17 cellular contexts compared by ENCODE assay signal in genomic region chr4:168835880-168836454, GRCh38.
A peak's percentile ranks its signal among the peaks of the same experiment; 100 is the strongest.
DNase-seq lines count a peak whose midpoint lies in the region; ATAC-seq, FAIRE-seq and TF ChIP-seq lines count a peak whose summit lies in the region.
"Had no signal": no experiment of that assay in that cellular context is flagged by ENCODE, and none has a peak within 500 bp of the region (broad histone marks: within the 10 kb centered on the region; RNA-seq: fewer than 3 reads in every experiment).

No MANE protein-coding gene starts in this region.

- H3K4me1 ChIP-seq in astrocyte (ENCODE audit: insufficient read depth, low read length) (peaks cover 41% of the 10 kb centered on the region), esophagus muscularis mucosa (peaks cover 30 to 61% (median 57%) of the 10 kb centered on the region in 4 donors), sigmoid colon (peaks cover 0 to 66% (median 51%) of the 10 kb centered on the region in 4 donors)

- H3K4me3 ChIP-seq in astrocyte (ENCODE audit: insufficient read depth, low read depth, low read length) (no peak overlapping the region), esophagus muscularis mucosa (peak overlapping the region; percentile 79 to 96 (median 90)), sigmoid colon (peak overlapping the region; percentile 76 to 97 (median 90))

- no peaks in the 10 kb centered on the region for H3K27me3 ChIP-seq in astrocyte (ENCODE audit: insufficient read depth, low read length)
- H3K27me3 ChIP-seq in esophagus muscularis mucosa, result peaks cover 0 to 4% (median 0%) of the 10 kb centered on the region in 4 donors
- H3K27me3 ChIP-seq in sigmoid colon, result no peaks in the 10 kb centered on the region

- peak overlapping the region; percentile 94 for H3K4me2 ChIP-seq in astrocyte (ENCODE audit: low read length)

- H3K79me2 ChIP-seq in astrocyte (ENCODE audit: insufficient read depth, low read length), result peaks cover 97% of the 10 kb centered on the region

- TF ChIP-seq CTCF in C4-2B (conservative IDR thresholded peaks at IDR 0.05), result no peak
- no peak for TF ChIP-seq CTCF in astrocyte (IDR thresholded peaks at IDR 0.05; ENCODE audit: insufficient read depth, low read depth, low read length)
- no peak for TF ChIP-seq CTCF in esophagus muscularis mucosa (IDR thresholded peaks at IDR 0.05)
- TF ChIP-seq CTCF in sigmoid colon (IDR thresholded peaks at IDR 0.05), result no peak

- TF ChIP-seq EP300 in esophagus muscularis mucosa (IDR thresholded peaks at IDR 0.05) (no peak), sigmoid colon (IDR thresholded peaks at IDR 0.05) (peak in 1 of 4 donors; percentile 18)

- no peaks in the 10 kb centered on the region for H3K27me3 Mint-ChIP-seq in astrocyte (ENCODE audit: low read depth, unreplicated experiment)
- peaks cover 59% of the 10 kb centered on the region for H3K27me3 Mint-ChIP-seq in activated T-cell treated with anti-CD3 and anti-CD28 coated beads, Interleukin-2, amount 50 U/mL, for 4 hours (ENCODE audit: low read depth)
- H3K27me3 Mint-ChIP-seq in activated CD8-positive, alpha-beta memory T cell treated with anti-CD3 and anti-CD28 coated beads, Interleukin-2, amount 10 ng/mL, durations not matched to agents 7 days and 5 days, result peaks cover 61% of the 10 kb centered on the region

- no peak for FAIRE-seq in astrocyte (lab: Jason Lieb, UNC)

- H2AFZ ChIP-seq in astrocyte (ENCODE audit: low read depth, low read length), result no peak overlapping the region

- peaks cover 17% of the 10 kb centered on the region for H3K36me3 Mint-ChIP-seq in astrocyte (ENCODE audit: low read depth, unreplicated experiment)
- no peaks in the 10 kb centered on the region for H3K36me3 Mint-ChIP-seq in activated T-cell treated with anti-CD3 and anti-CD28 coated beads, Interleukin-2, amount 50 U/mL, for 4 hours (ENCODE audit: insufficient read depth)
- H3K36me3 Mint-ChIP-seq in activated CD8-positive, alpha-beta memory T cell treated with anti-CD3 and anti-CD28 coated beads, Interleukin-2, amount 10 ng/mL, durations not matched to agents 7 days and 5 days, result no peaks in the 10 kb centered on the region

- no peak overlapping the region for H3K9ac ChIP-seq in astrocyte (ENCODE audit: low read length)

- peaks cover 84% of the 10 kb centered on the region for H4K20me1 ChIP-seq in astrocyte (ENCODE audit: insufficient read depth, low read length)

- 48% methylated on average over 9 of the region's 9 CpGs for WGBS in esophagus muscularis mucosa
- WGBS in sigmoid colon, 2 donors, result 82 to 85% methylated on average over 9 of the region's 9 CpGs

- H3K27ac ChIP-seq in C4-2B (peak overlapping the region; percentile 67), astrocyte (ENCODE audit: low read depth, low read length) (no peak overlapping the region), esophagus muscularis mucosa (replicated peaks in 1 of 4) (peak overlapping the region; percentile 97 to 99 (median 99)), sigmoid colon (peak overlapping the region; percentile 94 to 99 (median 98))

- H3K4me3 Mint-ChIP-seq in astrocyte (ENCODE audit: unreplicated experiment), result peak overlapping the region; percentile 88
- no peak overlapping the region for H3K4me3 Mint-ChIP-seq in activated T-cell treated with anti-CD3 and anti-CD28 coated beads, Interleukin-2, amount 50 U/mL, for 4 hours
- H3K4me3 Mint-ChIP-seq in activated CD8-positive, alpha-beta memory T cell treated with anti-CD3 and anti-CD28 coated beads, Interleukin-2, amount 10 ng/mL, durations not matched to agents 7 days and 5 days, result no peak overlapping the region
- H3K4me3 Mint-ChIP-seq: H9 had no signal

- no peaks in the 10 kb centered on the region for H3K9me3 Mint-ChIP-seq in astrocyte (ENCODE audit: unreplicated experiment)
- no peaks in the 10 kb centered on the region for H3K9me3 Mint-ChIP-seq in activated T-cell treated with anti-CD3 and anti-CD28 coated beads, Interleukin-2, amount 50 U/mL, for 4 hours
- no peaks in the 10 kb centered on the region for H3K9me3 Mint-ChIP-seq in activated CD8-positive, alpha-beta memory T cell treated with anti-CD3 and anti-CD28 coated beads, Interleukin-2, amount 10 ng/mL, durations not matched to agents 7 days and 5 days (ENCODE audit: low read depth)
- H3K9me3 Mint-ChIP-seq: H9 had no signal

- H3K4me1 Mint-ChIP-seq in astrocyte (ENCODE audit: low read depth, unreplicated experiment), result peaks cover 49% of the 10 kb centered on the region
- peaks cover 8% of the 10 kb centered on the region for H3K4me1 Mint-ChIP-seq in activated T-cell treated with anti-CD3 and anti-CD28 coated beads, Interleukin-2, amount 50 U/mL, for 4 hours (ENCODE audit: low read depth)
- H3K4me1 Mint-ChIP-seq in activated CD8-positive, alpha-beta memory T cell treated with anti-CD3 and anti-CD28 coated beads, Interleukin-2, amount 10 ng/mL, durations not matched to agents 7 days and 5 days, result peaks cover 26% of the 10 kb centered on the region

- H3K36me3 ChIP-seq in astrocyte (ENCODE audit: insufficient read depth, low read length), result peaks cover 11% of the 10 kb centered on the region
- no peaks in the 10 kb centered on the region for H3K36me3 ChIP-seq in esophagus muscularis mucosa
- H3K36me3 ChIP-seq in sigmoid colon, result peaks cover 0 to 4% (median 0%) of the 10 kb centered on the region in 4 donors

- no peak for ATAC-seq in activated T-cell treated with anti-CD3 and anti-CD28 coated beads, Interleukin-2, amount 50 U/mL, for 4 hours
- no peak for ATAC-seq in activated CD8-positive, alpha-beta memory T cell treated with anti-CD3 and anti-CD28 coated beads, Interleukin-2, amount 10 ng/mL, durations not matched to agents 7 days and 5 days
- ATAC-seq in GM18868 (IDR thresholded peaks at IDR 0.05; ENCODE audit: unreplicated experiment), result no peak
- ATAC-seq: left lobe of liver; stimulated activated naive CD8-positive, alpha-beta T cell treated with anti-CD3 and anti-CD28 coated beads, Interleukin-15, Interleukin-2, amounts not matched to agents 100 U/mL and 50 U/mL, for 24 hours had no signal

- DNase-seq in astrocyte (ENCODE audit: low read depth) (no peak), esophagus muscularis mucosa (ENCODE audit: extremely low spot score) (no peak), sigmoid colon (no peak), kidney glomerular epithelial cell (lab: John Stamatoyannopoulos, UW) (no peak)
- DNase-seq in activated T-cell treated with anti-CD3 and anti-CD28 coated beads, Interleukin-2, amount 50 U/mL, for 4 hours, result no peak
- no peak for DNase-seq in activated CD8-positive, alpha-beta memory T cell treated with anti-CD3 and anti-CD28 coated beads, Interleukin-2, amount 10 ng/mL, durations not matched to agents 7 days and 5 days
- DNase-seq: activated gamma-delta T cell; GF-D8; H9; NCI-H1417 treated with DMSO at 0.1 percent for 48 hours; SIG-M5; stimulated activated naive CD8-positive, alpha-beta T cell treated with anti-CD3 and anti-CD28 coated beads, Interleukin-15, Interleukin-2, amounts not matched to agents 100 U/mL and 50 U/mL, for 24 hours; T-helper 2 cell had no signal

- no peak for TF ChIP-seq POLR2A in esophagus muscularis mucosa (IDR thresholded peaks at IDR 0.05; ENCODE audit: low read depth)
- TF ChIP-seq POLR2A in sigmoid colon (IDR thresholded peaks at IDR 0.05), result no peak

- CTCF ChIA-PET in activated CD8-positive, alpha-beta memory T cell treated with anti-CD3 and anti-CD28 coated beads, Interleukin-2, amount 10 ng/mL, durations not matched to agents 7 days and 5 days (lab: Charles Lee), result interaction anchor here (0.9 to 1.5 kb wide), 3 partner anchors 10 to 575 kb away, joined by 3 to 4 read pairs (median 3); no protein-coding TSS in a partner anchor

- no peaks in the 10 kb centered on the region for H3K9me3 ChIP-seq in astrocyte (ENCODE audit: insufficient read depth, low read depth, low read length)
- no peaks in the 10 kb centered on the region for H3K9me3 ChIP-seq in esophagus muscularis mucosa
- no peaks in the 10 kb centered on the region for H3K9me3 ChIP-seq in sigmoid colon

- intact Hi-C loops in esophagus muscularis mucosa (cut with DNase I), result no loop called here
- intact Hi-C loops in sigmoid colon (cut with DNase I), result loop anchor here (5.0 to 10.0 kb wide), 3 partner anchors 41 to 201 kb away; no protein-coding TSS in a partner anchor

- peak overlapping the region; percentile 29 for H3K27ac Mint-ChIP-seq in astrocyte (ENCODE audit: unreplicated experiment)
- no peak overlapping the region for H3K27ac Mint-ChIP-seq in activated CD8-positive, alpha-beta memory T cell treated with anti-CD3 and anti-CD28 coated beads, Interleukin-2, amount 10 ng/mL, durations not matched to agents 7 days and 5 days
- H3K27ac Mint-ChIP-seq: progenitor cell of endocrine pancreas had no signal
